15 cellular contexts compared by ENCODE assay signal in the genomic region with DNA sequence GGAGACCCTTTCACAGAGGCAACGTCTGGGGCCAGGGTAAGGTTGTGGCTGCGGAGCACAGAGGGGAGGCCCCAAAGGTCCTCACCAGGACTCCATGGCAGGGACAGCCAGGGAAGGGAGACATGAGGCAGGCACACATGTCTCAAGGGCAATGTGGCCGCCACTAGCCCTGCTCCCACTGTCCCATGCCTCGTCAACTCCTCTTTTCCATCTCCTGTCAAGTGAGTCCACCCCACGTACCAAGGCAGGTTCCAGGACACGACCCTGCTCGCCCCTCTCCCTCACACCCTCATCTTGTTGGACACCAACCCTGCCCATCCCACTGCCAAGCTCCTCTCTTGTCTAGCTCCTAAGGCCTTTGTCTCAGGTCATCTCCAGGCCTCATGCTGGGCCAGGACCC.
DNase-seq lines count a peak whose midpoint lies in the region; ATAC-seq, FAIRE-seq and TF ChIP-seq lines count a peak whose summit lies in the region.
"Had no signal": no experiment of that assay in that cellular context is flagged by ENCODE, and none has a peak within 500 bp of the region (broad histone marks: within the 10 kb centered on the region; RNA-seq: fewer than 3 reads in every experiment).

No MANE protein-coding gene starts in this region.

- no peak overlapping the region for H3K27ac Mint-ChIP-seq in stimulated activated naive CD8-positive, alpha-beta T cell treated with anti-CD3 and anti-CD28 coated beads, Interleukin-15, amount 100 ng/mL, for 72 hours
- no peak overlapping the region for H3K27ac Mint-ChIP-seq in stimulated activated effector memory CD8-positive, alpha-beta T cell treated with anti-CD3 and anti-CD28 coated beads, Interleukin-12 subunit alpha, Interleukin-12 subunit beta, amount 100 ng/mL, for 72 hours
- H3K27ac Mint-ChIP-seq: CD4-positive, alpha-beta memory T cell had no signal

- no peak overlapping the region for H3K4me3 Mint-ChIP-seq in stimulated activated naive CD8-positive, alpha-beta T cell treated with anti-CD3 and anti-CD28 coated beads, Interleukin-15, amount 100 ng/mL, for 72 hours
- H3K4me3 Mint-ChIP-seq in stimulated activated effector memory CD8-positive, alpha-beta T cell treated with anti-CD3 and anti-CD28 coated beads, Interleukin-12 subunit alpha, Interleukin-12 subunit beta, amount 100 ng/mL, for 72 hours, result no peak overlapping the region
- H3K4me3 Mint-ChIP-seq: CD4-positive, alpha-beta memory T cell had no signal

- intact Hi-C loops in kidney (cut with DNase I), result no loop called here

- FAIRE-seq in kidney (lab: Jason Lieb, UNC), result no peak
- FAIRE-seq: A549, GM12878, H1 had no signal

- H3K4me3 ChIP-seq in kidney (ENCODE audit: low read length in 2 of 2), result no peak overlapping the region
- H3K4me3 ChIP-seq: A549, GM12878, HAP-1 had no signal

- no peaks in the 10 kb centered on the region for H3K36me3 Mint-ChIP-seq in stimulated activated effector memory CD8-positive, alpha-beta T cell treated with anti-CD3 and anti-CD28 coated beads, Interleukin-12 subunit alpha, Interleukin-12 subunit beta, amount 100 ng/mL, for 72 hours
- H3K36me3 Mint-ChIP-seq: CD4-positive, alpha-beta memory T cell had no signal

- no peaks in the 10 kb centered on the region for H3K9me3 ChIP-seq in kidney (ENCODE audit: control insufficient read depth in 1 of 2, low read length in 2 of 2)
- H3K9me3 ChIP-seq: A549, BE2C, HAP-1 had no signal

- in situ Hi-C loops in GM13977 (cut with MboI; ENCODE audit: low pct_unique_long_range_greater_than_20kb, low sequenced_read_pairs, unreplicated experiment), result no loop called here

- peak; percentile 53 for ATAC-seq in stimulated activated naive CD8-positive, alpha-beta T cell treated with anti-CD3 and anti-CD28 coated beads, Interleukin-15, amount 100 ng/mL, for 72 hours
- ATAC-seq in stimulated activated naive CD8-positive, alpha-beta T cell treated with anti-CD3 and anti-CD28 coated beads, Interleukin-15, Interleukin-2, amounts not matched to agents 100 U/mL and 50 U/mL, for 24 hours, result no peak
- ATAC-seq in stimulated activated effector memory CD8-positive, alpha-beta T cell treated with anti-CD3 and anti-CD28 coated beads, Interleukin-12 subunit alpha, Interleukin-12 subunit beta, amount 100 ng/mL, for 72 hours, result peak; percentile 46
- ATAC-seq: A549, GM12878 had no signal

- H3K4me1 Mint-ChIP-seq in stimulated activated naive CD8-positive, alpha-beta T cell treated with anti-CD3 and anti-CD28 coated beads, Interleukin-15, amount 100 ng/mL, for 72 hours, result no peaks in the 10 kb centered on the region
- H3K4me1 Mint-ChIP-seq in stimulated activated effector memory CD8-positive, alpha-beta T cell treated with anti-CD3 and anti-CD28 coated beads, Interleukin-12 subunit alpha, Interleukin-12 subunit beta, amount 100 ng/mL, for 72 hours, result no peaks in the 10 kb centered on the region
- H3K4me1 Mint-ChIP-seq: CD4-positive, alpha-beta memory T cell had no signal

- TF ChIP-seq CTCF in kidney (IDR thresholded peaks at IDR 0.05; ENCODE audit: borderline replicate concordance, extremely low read depth, insufficient read depth) (no peak), GM13977 (IDR thresholded peaks at IDR 0.05; ENCODE audit: extremely low read depth, insufficient read depth, missing control alignments) (no peak)

- H3K4me1 ChIP-seq in kidney (ENCODE audit: control insufficient read depth in 1 of 2, insufficient read depth in 1 of 2, low read depth in 1 of 2, low read length in 2 of 2), result no peaks in the 10 kb centered on the region
- H3K4me1 ChIP-seq: A549, BE2C, HAP-1 had no signal

- H3K27me3 Mint-ChIP-seq in stimulated activated naive CD8-positive, alpha-beta T cell treated with anti-CD3 and anti-CD28 coated beads, Interleukin-15, amount 100 ng/mL, for 72 hours, result no peaks in the 10 kb centered on the region
- H3K27me3 Mint-ChIP-seq: CD4-positive, alpha-beta memory T cell had no signal

- no peaks in the 10 kb centered on the region for H3K9me3 Mint-ChIP-seq in stimulated activated naive CD8-positive, alpha-beta T cell treated with anti-CD3 and anti-CD28 coated beads, Interleukin-15, amount 100 ng/mL, for 72 hours
- H3K9me3 Mint-ChIP-seq in stimulated activated effector memory CD8-positive, alpha-beta T cell treated with anti-CD3 and anti-CD28 coated beads, Interleukin-12 subunit alpha, Interleukin-12 subunit beta, amount 100 ng/mL, for 72 hours, result no peaks in the 10 kb centered on the region
- H3K9me3 Mint-ChIP-seq: CD4-positive, alpha-beta memory T cell had no signal

- H3K9ac ChIP-seq in kidney (ENCODE audit: low read length in 2 of 2), result no peak overlapping the region

- no peaks in the 10 kb centered on the region for H3K36me3 ChIP-seq in kidney (ENCODE audit: control insufficient read depth in 1 of 2, insufficient read depth in 2 of 2, low read length in 2 of 2)
- H3K36me3 ChIP-seq: BE2C, HAP-1 had no signal

- no peak for DNase-seq in stimulated activated naive CD8-positive, alpha-beta T cell treated with anti-CD3 and anti-CD28 coated beads, Interleukin-15, amount 100 ng/mL, for 72 hours
- no peak for DNase-seq in stimulated activated naive CD8-positive, alpha-beta T cell treated with anti-CD3 and anti-CD28 coated beads, Interleukin-15, Interleukin-2, amounts not matched to agents 100 U/mL and 50 U/mL, for 24 hours
- peak; percentile 48 for DNase-seq in kidney
- DNase-seq in stimulated activated effector memory CD8-positive, alpha-beta T cell treated with anti-CD3 and anti-CD28 coated beads, Interleukin-12 subunit alpha, Interleukin-12 subunit beta, amount 100 ng/mL, for 72 hours (ENCODE audit: low spot score in 2 of 2), result peak in 1 of 2 donors; percentile 45
- no peak for DNase-seq in dermis blood vessel endothelial cell
- DNase-seq in UCSD-AML1 (lab: John Stamatoyannopoulos, UW; ENCODE audit: unreplicated experiment), result no peak
- DNase-seq in GM13977 (ENCODE audit: low spot score), result no peak
- DNase-seq: BE2C; CD4-positive, alpha-beta memory T cell; DMS79 had no signal

- H3K27ac ChIP-seq in kidney (ENCODE audit: low read depth in 2 of 2, low read length in 2 of 2), result no peak overlapping the region
- H3K27ac ChIP-seq: A549, C4-2B had no signal
